In the genomic region with DNA sequence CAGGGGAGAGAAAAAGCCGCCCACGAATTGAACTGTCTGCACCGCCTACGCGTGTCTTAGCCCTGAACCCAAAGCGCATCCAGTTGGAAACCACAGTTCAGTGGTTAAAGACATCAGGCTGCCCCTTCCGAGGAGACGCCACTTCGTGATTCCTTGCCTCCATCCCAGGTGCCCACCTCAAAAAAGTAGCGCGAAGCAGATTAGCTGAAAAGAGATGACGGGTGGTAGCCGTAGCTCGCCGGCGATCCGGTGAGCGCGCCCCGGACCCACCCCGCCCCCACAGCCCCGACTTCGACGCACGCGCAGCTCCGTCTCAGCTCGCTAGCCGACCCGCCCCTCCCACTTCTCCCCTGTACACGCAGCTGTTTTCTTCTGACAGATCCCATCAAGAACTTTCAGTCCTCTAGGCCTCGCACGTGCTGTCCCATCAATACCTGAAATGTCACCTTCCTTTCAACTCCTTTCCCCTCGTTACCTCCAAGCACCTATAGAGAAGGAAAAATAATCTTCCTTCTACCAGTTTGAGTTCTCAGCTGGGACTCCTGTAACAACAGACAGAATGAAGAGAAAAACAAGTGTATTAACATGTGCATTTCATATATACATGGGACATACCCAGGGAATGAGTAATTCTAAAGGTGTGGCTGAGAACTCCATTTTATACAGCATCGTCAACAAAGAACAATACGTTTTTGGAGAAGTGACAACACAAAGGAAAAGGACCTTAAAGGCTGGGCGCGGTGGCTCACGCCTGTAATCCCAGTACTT, we compare ENCODE assay signal across 1 cellular context.
TF ChIP-seq lines count a peak whose summit lies in the region.

No MANE protein-coding gene starts in this region.

TF ChIP-seq in GM12878, 131 proteins besides CTCF, POLR2A, EP300 and RAD21 (continued from another document and continues in another):
- TF ChIP-seq, protein P1, sequence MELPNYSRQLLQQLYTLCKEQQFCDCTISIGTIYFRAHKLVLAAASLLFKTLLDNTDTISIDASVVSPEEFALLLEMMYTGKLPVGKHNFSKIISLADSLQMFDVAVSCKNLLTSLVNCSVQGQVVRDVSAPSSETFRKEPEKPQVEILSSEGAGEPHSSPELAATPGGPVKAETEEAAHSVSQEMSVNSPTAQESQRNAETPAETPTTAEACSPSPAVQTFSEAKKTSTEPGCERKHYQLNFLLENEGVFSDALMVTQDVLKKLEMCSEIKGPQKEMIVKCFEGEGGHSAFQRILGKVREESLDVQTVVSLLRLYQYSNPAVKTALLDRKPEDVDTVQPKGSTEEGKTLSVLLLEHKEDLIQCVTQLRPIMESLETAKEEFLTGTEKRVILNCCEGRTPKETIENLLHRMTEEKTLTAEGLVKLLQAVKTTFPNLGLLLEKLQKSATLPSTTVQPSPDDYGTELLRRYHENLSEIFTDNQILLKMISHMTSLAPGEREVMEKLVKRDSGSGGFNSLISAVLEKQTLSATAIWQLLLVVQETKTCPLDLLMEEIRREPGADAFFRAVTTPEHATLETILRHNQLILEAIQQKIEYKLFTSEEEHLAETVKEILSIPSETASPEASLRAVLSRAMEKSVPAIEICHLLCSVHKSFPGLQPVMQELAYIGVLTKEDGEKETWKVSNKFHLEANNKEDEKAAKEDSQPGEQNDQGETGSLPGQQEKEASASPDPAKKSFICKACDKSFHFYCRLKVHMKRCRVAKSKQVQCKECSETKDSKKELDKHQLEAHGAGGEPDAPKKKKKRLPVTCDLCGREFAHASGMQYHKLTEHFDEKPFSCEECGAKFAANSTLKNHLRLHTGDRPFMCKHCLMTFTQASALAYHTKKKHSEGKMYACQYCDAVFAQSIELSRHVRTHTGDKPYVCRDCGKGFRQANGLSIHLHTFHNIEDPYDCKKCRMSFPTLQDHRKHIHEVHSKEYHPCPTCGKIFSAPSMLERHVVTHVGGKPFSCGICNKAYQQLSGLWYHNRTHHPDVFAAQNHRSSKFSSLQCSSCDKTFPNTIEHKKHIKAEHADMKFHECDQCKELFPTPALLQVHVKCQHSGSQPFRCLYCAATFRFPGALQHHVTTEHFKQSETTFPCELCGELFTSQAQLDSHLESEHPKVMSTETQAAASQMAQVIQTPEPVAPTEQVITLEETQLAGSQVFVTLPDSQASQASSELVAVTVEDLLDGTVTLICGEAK (IDR thresholded peaks at IDR 0.05; ENCODE audit: borderline replicate concordance): peak; percentile 16; the same call in 1 of the 2 replicates
- TF ChIP-seq ZNF24 (IDR thresholded peaks at IDR 0.05): no peak
- no peak for TF ChIP-seq NFYA (IDR thresholded peaks at IDR 0.05; ENCODE audit: borderline replicate concordance, low read depth, low read length)
- no peak for TF ChIP-seq FOS (IDR thresholded peaks at IDR 0.05; ENCODE audit: borderline replicate concordance, extremely low read depth, insufficient read length)
- no peak for TF ChIP-seq PAX8 (IDR thresholded peaks at IDR 0.05)
- TF ChIP-seq SPI1 (IDR thresholded peaks at IDR 0.05; ENCODE audit: borderline replicate concordance, insufficient read depth, low read depth, low read length): peak; percentile 41; the same call in 1 of the 2 replicates
- TF ChIP-seq GATAD2B (conservative IDR thresholded peaks at IDR 0.05; ENCODE audit: low read depth): no peak; the same call in 1 of the 2 replicates
- TF ChIP-seq IKZF2 (IDR thresholded peaks at IDR 0.05): peak; percentile 46 to 47; a peak in 2 of 4 replicates
- no peak for TF ChIP-seq TBL1XR1 (IDR thresholded peaks at IDR 0.05; ENCODE audit: low read depth, low read length)
- TF ChIP-seq MXI1 (IDR thresholded peaks at IDR 0.05; ENCODE audit: low read depth, low read length): peak; percentile 70
- TF ChIP-seq TCF12 (IDR thresholded peaks at IDR 0.05; ENCODE audit: low read depth, low read length): peak; percentile 66; the same call in 1 of the 2 replicates
- no peak; the same call in 1 of the 2 replicates for TF ChIP-seq PML (IDR thresholded peaks at IDR 0.05; ENCODE audit: low read length)
- peak; percentile 9; the same call in 1 of the 2 replicates for TF ChIP-seq BCL11A (IDR thresholded peaks at IDR 0.05; ENCODE audit: low read depth, low read length)
- no peak for TF ChIP-seq NR2C1 (IDR thresholded peaks at IDR 0.05)
- no peak for TF ChIP-seq KAT2A (conservative IDR thresholded peaks at IDR 0.05; ENCODE audit: control insufficient read depth, low read depth, low read length)
- no peak for TF ChIP-seq YBX1 (IDR thresholded peaks at IDR 0.05)
- TF ChIP-seq IKZF1 (conservative IDR thresholded peaks at IDR 0.05): peak; percentile 81
- peak; percentile 35; the same call in 1 of the 2 replicates for TF ChIP-seq CREB1 (IDR thresholded peaks at IDR 0.05; ENCODE audit: low read depth)
- TF ChIP-seq MTA3 (IDR thresholded peaks at IDR 0.05; ENCODE audit: borderline replicate concordance, low read length): no peak; the same call in 1 of the 2 replicates
- peak; percentile 29; the same call in 1 of the 2 replicates for TF ChIP-seq FOXK2 (IDR thresholded peaks at IDR 0.05)
- TF ChIP-seq TAF1 (IDR thresholded peaks at IDR 0.05; ENCODE audit: borderline replicate concordance, low read depth, low read length): no peak
- no peak for TF ChIP-seq ZZZ3 (IDR thresholded peaks at IDR 0.05; ENCODE audit: control insufficient read depth, insufficient read length, low read depth)
- TF ChIP-seq RBBP5 (conservative IDR thresholded peaks at IDR 0.05): 0 out of 2 replicates have a peak, but pooled peaks have one; percentile 42
- no peak for TF ChIP-seq TARDBP (IDR thresholded peaks at IDR 0.05; ENCODE audit: borderline replicate concordance)
- no peak for TF ChIP-seq STAT1 (conservative IDR thresholded peaks at IDR 0.05)
- no peak for TF ChIP-seq MYB (IDR thresholded peaks at IDR 0.05; ENCODE audit: borderline replicate concordance, low read depth, low read length)
- no peak for TF ChIP-seq SREBF2 (IDR thresholded peaks at IDR 0.05; ENCODE audit: low read length)
- TF ChIP-seq RFX5 (IDR thresholded peaks at IDR 0.05; ENCODE audit: low read depth, low read length): no peak
- TF ChIP-seq, protein P2, sequence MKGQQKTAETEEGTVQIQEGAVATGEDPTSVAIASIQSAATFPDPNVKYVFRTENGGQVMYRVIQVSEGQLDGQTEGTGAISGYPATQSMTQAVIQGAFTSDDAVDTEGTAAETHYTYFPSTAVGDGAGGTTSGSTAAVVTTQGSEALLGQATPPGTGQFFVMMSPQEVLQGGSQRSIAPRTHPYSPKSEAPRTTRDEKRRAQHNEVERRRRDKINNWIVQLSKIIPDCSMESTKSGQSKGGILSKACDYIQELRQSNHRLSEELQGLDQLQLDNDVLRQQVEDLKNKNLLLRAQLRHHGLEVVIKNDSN (IDR thresholded peaks at IDR 0.05; ENCODE audit: borderline replicate concordance, extremely low read length, insufficient read depth, low read depth, low read length): no peak
- no peak for TF ChIP-seq ZNF217 (IDR thresholded peaks at IDR 0.05)
- no peak for TF ChIP-seq BMI1 (IDR thresholded peaks at IDR 0.05; ENCODE audit: borderline replicate concordance)
- no peak for TF ChIP-seq BRCA1 (IDR thresholded peaks at IDR 0.05; ENCODE audit: low read depth, low read length)
- TF ChIP-seq, protein P3, sequence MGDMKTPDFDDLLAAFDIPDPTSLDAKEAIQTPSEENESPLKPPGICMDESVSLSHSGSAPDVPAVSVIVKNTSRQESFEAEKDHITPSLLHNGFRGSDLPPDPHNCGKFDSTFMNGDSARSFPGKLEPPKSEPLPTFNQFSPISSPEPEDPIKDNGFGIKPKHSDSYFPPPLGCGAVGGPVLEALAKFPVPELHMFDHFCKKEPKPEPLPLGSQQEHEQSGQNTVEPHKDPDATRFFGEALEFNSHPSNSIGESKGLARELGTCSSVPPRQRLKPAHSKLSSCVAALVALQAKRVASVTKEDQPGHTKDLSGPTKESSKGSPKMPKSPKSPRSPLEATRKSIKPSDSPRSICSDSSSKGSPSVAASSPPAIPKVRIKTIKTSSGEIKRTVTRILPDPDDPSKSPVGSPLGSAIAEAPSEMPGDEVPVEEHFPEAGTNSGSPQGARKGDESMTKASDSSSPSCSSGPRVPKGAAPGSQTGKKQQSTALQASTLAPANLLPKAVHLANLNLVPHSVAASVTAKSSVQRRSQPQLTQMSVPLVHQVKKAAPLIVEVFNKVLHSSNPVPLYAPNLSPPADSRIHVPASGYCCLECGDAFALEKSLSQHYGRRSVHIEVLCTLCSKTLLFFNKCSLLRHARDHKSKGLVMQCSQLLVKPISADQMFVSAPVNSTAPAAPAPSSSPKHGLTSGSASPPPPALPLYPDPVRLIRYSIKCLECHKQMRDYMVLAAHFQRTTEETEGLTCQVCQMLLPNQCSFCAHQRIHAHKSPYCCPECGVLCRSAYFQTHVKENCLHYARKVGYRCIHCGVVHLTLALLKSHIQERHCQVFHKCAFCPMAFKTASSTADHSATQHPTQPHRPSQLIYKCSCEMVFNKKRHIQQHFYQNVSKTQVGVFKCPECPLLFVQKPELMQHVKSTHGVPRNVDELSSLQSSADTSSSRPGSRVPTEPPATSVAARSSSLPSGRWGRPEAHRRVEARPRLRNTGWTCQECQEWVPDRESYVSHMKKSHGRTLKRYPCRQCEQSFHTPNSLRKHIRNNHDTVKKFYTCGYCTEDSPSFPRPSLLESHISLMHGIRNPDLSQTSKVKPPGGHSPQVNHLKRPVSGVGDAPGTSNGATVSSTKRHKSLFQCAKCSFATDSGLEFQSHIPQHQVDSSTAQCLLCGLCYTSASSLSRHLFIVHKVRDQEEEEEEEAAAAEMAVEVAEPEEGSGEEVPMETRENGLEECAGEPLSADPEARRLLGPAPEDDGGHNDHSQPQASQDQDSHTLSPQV (IDR thresholded peaks at IDR 0.05): no peak
- TF ChIP-seq CBX5 (IDR thresholded peaks at IDR 0.05; ENCODE audit: low read depth): peak; percentile 8; the same call in 1 of the 2 replicates
- TF ChIP-seq HDAC6 (IDR thresholded peaks at IDR 0.05; ENCODE audit: unreplicated experiment): no peak
- TF ChIP-seq RELB (IDR thresholded peaks at IDR 0.05; ENCODE audit: low read depth): 0 out of 2 replicates have a peak, but pooled peaks have one; percentile 54
- no peak for TF ChIP-seq CHD1 (IDR thresholded peaks at IDR 0.05; ENCODE audit: low read depth, low read length)
- no peak for TF ChIP-seq SRF (IDR thresholded peaks at IDR 0.05; ENCODE audit: low read depth in 2 of 2, low read length in 2 of 2)
- peak; percentile 49; the same call in 1 of the 2 replicates for TF ChIP-seq PAX5 (IDR thresholded peaks at IDR 0.05; ENCODE audit: borderline replicate concordance, low read depth, low read length)
- peak; percentile 25 to 90 for TF ChIP-seq EGR1 (IDR thresholded peaks at IDR 0.05; ENCODE audit: borderline replicate concordance in 1 of 2, low read depth in 2 of 2, low read length in 2 of 2)
- TF ChIP-seq CBX3 (IDR thresholded peaks at IDR 0.05; ENCODE audit: borderline replicate concordance, low read depth): no peak
- 0 out of 2 replicates have a peak, but pooled peaks have one; percentile 19 for TF ChIP-seq POLR2AphosphoS5 (IDR thresholded peaks at IDR 0.05; ENCODE audit: low read length)
- no peak for TF ChIP-seq ESRRA (IDR thresholded peaks at IDR 0.05; ENCODE audit: low read length)
- no peak for TF ChIP-seq CUX1 (IDR thresholded peaks at IDR 0.05; ENCODE audit: insufficient replicate concordance, low read depth, low read length)
- TF ChIP-seq, protein P4, sequence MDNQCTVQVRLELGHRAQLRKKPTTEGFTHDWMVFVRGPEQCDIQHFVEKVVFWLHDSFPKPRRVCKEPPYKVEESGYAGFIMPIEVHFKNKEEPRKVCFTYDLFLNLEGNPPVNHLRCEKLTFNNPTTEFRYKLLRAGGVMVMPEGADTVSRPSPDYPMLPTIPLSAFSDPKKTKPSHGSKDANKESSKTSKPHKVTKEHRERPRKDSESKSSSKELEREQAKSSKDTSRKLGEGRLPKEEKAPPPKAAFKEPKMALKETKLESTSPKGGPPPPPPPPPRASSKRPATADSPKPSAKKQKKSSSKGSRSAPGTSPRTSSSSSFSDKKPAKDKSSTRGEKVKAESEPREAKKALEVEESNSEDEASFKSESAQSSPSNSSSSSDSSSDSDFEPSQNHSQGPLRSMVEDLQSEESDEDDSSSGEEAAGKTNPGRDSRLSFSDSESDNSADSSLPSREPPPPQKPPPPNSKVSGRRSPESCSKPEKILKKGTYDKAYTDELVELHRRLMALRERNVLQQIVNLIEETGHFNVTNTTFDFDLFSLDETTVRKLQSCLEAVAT (IDR thresholded peaks at IDR 0.05): peak; percentile 51; the same call in 1 of the 2 replicates
- no peak for TF ChIP-seq RAD51 (IDR thresholded peaks at IDR 0.05)
